ENCODE assay signal across 17 cellular contexts in genomic region chr2:190499976-190500588, GRCh38. TPM values are rescaled to one million over a fixed set of nuclear protein-coding genes. Genes with fewer than 3 reads are reported as not detected.
DNase-seq lines count a peak whose midpoint lies in the region; ATAC-seq and TF ChIP-seq lines count a peak whose summit lies in the region.
"Had no signal": no experiment of that assay in that cellular context is flagged by ENCODE, and none has a peak within 500 bp of the region (broad histone marks: within the 10 kb centered on the region; RNA-seq: fewer than 3 reads in every experiment).

No MANE protein-coding gene starts in this region.

- CTCF ChIA-PET in activated CD4-positive, alpha-beta T cell treated with anti-CD3 and anti-CD28 coated beads, Interleukin-2, amount 10 ng/mL, durations not matched to agents 7 days and 5 days (lab: Charles Lee): interaction anchor here (0.8 kb wide), 1 partner anchor 123 kb away, joined by 3 read pairs; no protein-coding TSS in a partner anchor

- no peaks in the 10 kb centered on the region for H3K27me3 ChIP-seq in left lung
- H3K27me3 ChIP-seq: BLaER1 had no signal

- H3K27me3 Mint-ChIP-seq in activated CD4-positive, alpha-beta T cell treated with anti-CD3 and anti-CD28 coated beads, Interleukin-2, amount 10 ng/mL, durations not matched to agents 7 days and 5 days: no peaks in the 10 kb centered on the region
- H3K27me3 Mint-ChIP-seq in stimulated activated memory B cell treated with anti-CD40 and anti-IgM and Interleukin-4, amounts not matched to agents 10 μg/mL and 1 μg/mL and 100 μg/mL, for 72 hours: no peaks in the 10 kb centered on the region

- peaks cover under 1% of the 10 kb centered on the region for H3K4me1 Mint-ChIP-seq in activated CD4-positive, alpha-beta T cell treated with anti-CD3 and anti-CD28 coated beads, Interleukin-2, amount 10 ng/mL, durations not matched to agents 7 days and 5 days
- peaks cover 11% of the 10 kb centered on the region for H3K4me1 Mint-ChIP-seq in stimulated activated memory B cell treated with anti-CD40 and anti-IgM and Interleukin-4, amounts not matched to agents 10 μg/mL and 1 μg/mL and 100 μg/mL, for 72 hours

- TF ChIP-seq CTCF in left lung (IDR thresholded peaks at IDR 0.05) (no peak), GM13976 (IDR thresholded peaks at IDR 0.05; ENCODE audit: borderline replicate concordance, control extremely low read depth, extremely low read depth, insufficient read depth, missing control alignments) (no peak)

- H3K4me3 ChIP-seq in left lung: no peak overlapping the region
- H3K4me3 ChIP-seq: BLaER1, SK-N-MC, thoracic aorta had no signal

- H3K9me3 ChIP-seq in left lung: no peaks in the 10 kb centered on the region
- H3K9me3 ChIP-seq: BLaER1, thoracic aorta had no signal

- in situ Hi-C loops in GM13976 (cut with MboI; ENCODE audit: low sequenced_read_pairs, unreplicated experiment): loop anchor here (10.0 kb wide), 1 partner anchor 115 kb away; no protein-coding TSS in a partner anchor

- H3K36me3 ChIP-seq in left lung: peaks cover 0 to 24% of the 10 kb centered on the region in 2 donors

- peaks cover 62% of the 10 kb centered on the region for H3K36me3 Mint-ChIP-seq in activated CD4-positive, alpha-beta T cell treated with anti-CD3 and anti-CD28 coated beads, Interleukin-2, amount 10 ng/mL, durations not matched to agents 7 days and 5 days (ENCODE audit: low read depth)
- peaks cover 55% of the 10 kb centered on the region for H3K36me3 Mint-ChIP-seq in stimulated activated memory B cell treated with anti-CD40 and anti-IgM and Interleukin-4, amounts not matched to agents 10 μg/mL and 1 μg/mL and 100 μg/mL, for 72 hours

- no peaks in the 10 kb centered on the region for H3K9me3 Mint-ChIP-seq in activated CD4-positive, alpha-beta T cell treated with anti-CD3 and anti-CD28 coated beads, Interleukin-2, amount 10 ng/mL, durations not matched to agents 7 days and 5 days
- H3K9me3 Mint-ChIP-seq in stimulated activated memory B cell treated with anti-CD40 and anti-IgM and Interleukin-4, amounts not matched to agents 10 μg/mL and 1 μg/mL and 100 μg/mL, for 72 hours: peaks cover 3% of the 10 kb centered on the region
- H3K9me3 Mint-ChIP-seq: activated T-cell treated with anti-CD3 and anti-CD28 coated beads, Interleukin-2, amount 50 U/mL, for 4 hours had no signal

- no peak for DNase-seq in activated CD4-positive, alpha-beta T cell treated with anti-CD3 and anti-CD28 coated beads, Interleukin-2, amount 10 ng/mL, durations not matched to agents 7 days and 5 days
- no peak for DNase-seq in activated CD4-positive, alpha-beta T cell treated with anti-CD3 and anti-CD28 coated beads, Interleukin-2, amount 50 U/mL, for 1 hour
- DNase-seq in caudate nucleus (lab: John Stamatoyannopoulos, UW): no peak
- peak in 1 of 2 donors; percentile 61 for DNase-seq in left lung
- DNase-seq in NCI-H1048 (lab: John Stamatoyannopoulos, UW): no peak
- DNase-seq in GM13976 (ENCODE audit: low spot score): no peak
- DNase-seq: activated CD4-positive, alpha-beta T cell treated with anti-CD3 and anti-CD28 coated beads for 48 hours; activated T-cell treated with anti-CD3 and anti-CD28 coated beads, Interleukin-2, amount 50 U/mL, for 4 hours; cortex of kidney; DMS53; PC-3 had no signal

- H3K27ac Mint-ChIP-seq in activated CD4-positive, alpha-beta T cell treated with anti-CD3 and anti-CD28 coated beads, Interleukin-2, amount 10 ng/mL, durations not matched to agents 7 days and 5 days: peak overlapping the region; percentile 57
- H3K27ac Mint-ChIP-seq in stimulated activated memory B cell treated with anti-CD40 and anti-IgM and Interleukin-4, amounts not matched to agents 10 μg/mL and 1 μg/mL and 100 μg/mL, for 72 hours: peak overlapping the region; percentile 25

- intact Hi-C loops in left lung (cut with DNase I): no loop called here

- ATAC-seq in left lung (peak; percentile 83), GM19397 (IDR thresholded peaks at IDR 0.05; ENCODE audit: unreplicated experiment) (no peak)
- ATAC-seq in stimulated activated memory B cell treated with anti-CD40 and anti-IgM and Interleukin-4, amounts not matched to agents 10 μg/mL and 1 μg/mL and 100 μg/mL, for 72 hours: no peak
- ATAC-seq: activated T-cell treated with anti-CD3 and anti-CD28 coated beads, Interleukin-2, amount 50 U/mL, for 4 hours; PC-3 had no signal

- no peaks in the 10 kb centered on the region for H3K4me1 ChIP-seq in left lung
- H3K4me1 ChIP-seq: BLaER1 had no signal

- H3K4me3 Mint-ChIP-seq in activated CD4-positive, alpha-beta T cell treated with anti-CD3 and anti-CD28 coated beads, Interleukin-2, amount 10 ng/mL, durations not matched to agents 7 days and 5 days: no peak overlapping the region
- H3K4me3 Mint-ChIP-seq in stimulated activated memory B cell treated with anti-CD40 and anti-IgM and Interleukin-4, amounts not matched to agents 10 μg/mL and 1 μg/mL and 100 μg/mL, for 72 hours: no peak overlapping the region
- H3K4me3 Mint-ChIP-seq: activated T-cell treated with anti-CD3 and anti-CD28 coated beads, Interleukin-2, amount 50 U/mL, for 4 hours had no signal

- peak overlapping the region; percentile 14 for H3K27ac ChIP-seq in caudate nucleus (ENCODE audit: low read depth, low read length)
- H3K27ac ChIP-seq in left lung: peak overlapping the region in 1 of 2 donors; percentile 5
- H3K27ac ChIP-seq: 22Rv1, BLaER1, SK-N-MC, thoracic aorta had no signal

- POLR2A ChIA-PET in activated CD4-positive, alpha-beta T cell treated with anti-CD3 and anti-CD28 coated beads, Interleukin-2, amount 10 ng/mL, durations not matched to agents 7 days and 5 days (lab: Charles Lee): no interaction called here

RNA-seq across cellular contexts. Expression of gene NEMP2, which starts 34.4 kb away (rescaled TPM):
- total RNA-seq in activated CD4-positive, alpha-beta T cell treated with anti-CD3 and anti-CD28 coated beads, Interleukin-2, amount 10 ng/mL, durations not matched to agents 7 days and 5 days: 10 to 100 TPM; 22.8 to 23.5 TPM
- 1 to 10 TPM; 8.1 to 9.3 TPM for total RNA-seq in left lung
